In genomic region chr10:77527839-77528238, GRCh38 we compare ENCODE assay signal across 14 cellular contexts.
"Had no signal": no experiment of that assay in that cellular context is flagged by ENCODE, and none has a peak within 500 bp of the region (broad histone marks: within the 10 kb centered on the region; RNA-seq: fewer than 3 reads in every experiment).

No MANE protein-coding gene starts in this region.

- H3K36me3 ChIP-seq: tibial nerve had no signal

- H3K9me3 ChIP-seq: SK-N-SH, tibial nerve had no signal

- H3K27me3 ChIP-seq: tibial nerve had no signal

- DNase-seq: activated CD4-positive, alpha-beta T cell treated with anti-CD3 and anti-CD28 coated beads for 1 hour; activated CD4-positive, alpha-beta T cell treated with anti-CD3 and anti-CD28 coated beads, Interleukin-2, amount 50 U/mL, for 4 hours; activated naive CD4-positive, alpha-beta T cell treated with anti-CD3 and anti-CD28 coated beads for 36 hours; activated naive CD8-positive, alpha-beta T cell treated with anti-CD3 and anti-CD28 coated beads, Interleukin-2, amount 50 U/mL, for 24 hours; activated T-cell treated with anti-CD3 and anti-CD28 coated beads for 4 hours; cerebellar nuclear complex; dermis blood vessel endothelial cell; effector memory CD8-positive, alpha-beta T cell; SK-N-SH; stimulated activated CD4-positive, alpha-beta T cell treated with anti-CD3 and anti-CD28 coated beads, Interleukin-2, amount 100 ng/mL, for 48 hours; stimulated activated naive B cell treated with anti-CD40 and anti-IgM and Interleukin-4, amounts not matched to agents 10 μg/mL and 1 μg/mL and 100 μg/mL, for 72 hours had no signal

- H3K4me3 ChIP-seq: tibial nerve had no signal

- H3K9ac ChIP-seq: SK-N-SH had no signal

- H3K27ac ChIP-seq: epithelial cell of prostate, tibial nerve, VCaP had no signal
